33 cellular contexts compared by ENCODE assay signal in the genomic region with DNA sequence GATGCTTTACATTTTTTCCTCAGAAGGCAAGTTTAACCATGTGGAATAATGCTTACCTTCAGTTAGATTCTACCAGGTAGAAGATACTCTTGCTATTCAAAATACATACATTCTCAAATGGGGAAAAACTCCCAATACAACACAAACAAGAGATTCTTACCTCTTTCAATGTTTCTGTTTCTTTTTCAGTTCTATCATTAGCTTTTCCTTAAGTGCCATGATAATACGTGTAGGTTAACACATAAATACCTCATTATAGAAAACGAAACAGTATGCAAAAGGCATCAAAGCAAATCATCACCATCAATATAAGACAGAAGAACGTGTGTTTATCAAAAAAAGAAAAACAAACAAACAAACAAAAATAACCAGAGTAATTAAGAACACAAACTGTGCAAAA.
"Had no signal": no experiment of that assay in that cellular context is flagged by ENCODE, and none has a peak within 500 bp of the region (broad histone marks: within the 10 kb centered on the region; RNA-seq: fewer than 3 reads in every experiment).

No MANE protein-coding gene starts in this region.

- FAIRE-seq: astrocyte, TTC549 had no signal

- H3K36me3 ChIP-seq: adrenal gland, brain microvascular endothelial cell, breast epithelium had no signal

- H3K27ac ChIP-seq: adrenal gland, body of pancreas, brain microvascular endothelial cell, breast epithelium, VCaP had no signal

- DNase-seq: activated B cell treated with CpG ODN at 0.5 μM for 24 hours; activated CD4-positive, alpha-beta memory T cell treated with anti-CD3 and anti-CD28 coated beads for 36 hours; activated CD4-positive, alpha-beta T cell treated with anti-CD3 and anti-CD28 coated beads for 4 hours; activated CD4-positive, alpha-beta T cell treated with anti-CD3 and anti-CD28 coated beads, Interleukin-2, amount 10 ng/mL, durations not matched to agents 24 days and 14 days; activated CD4-positive, alpha-beta T cell treated with anti-CD3 and anti-CD28 coated beads, Interleukin-2, amount 50 U/mL, for 1 hour; activated CD4-positive, alpha-beta T cell treated with anti-CD3 and anti-CD28 coated beads, Interleukin-2, amount 50 U/mL, for 4 hours; activated CD4-positive, CD25-positive, alpha-beta regulatory T cell treated with anti-CD3 and anti-CD28 coated beads, Interleukin-2, amount 50 U/mL, for 72 hours; activated CD8-positive, alpha-beta memory T cell treated with anti-CD3 and anti-CD28 coated beads, Interleukin-2, amount 50 U/mL, for 4 hours; activated CD8-positive, alpha-beta T cell treated with anti-CD3 and anti-CD28 coated beads for 36 hours; activated effector memory CD4-positive, alpha-beta T cell treated with anti-CD3 and anti-CD28 coated beads, Interleukin-2, amount 50 U/mL, for 16 hours; activated gamma-delta T cell treated with Interleukin-2 at 50 U/mL for 16 hours; activated naive CD4-positive, alpha-beta T cell; activated naive CD4-positive, alpha-beta T cell treated with anti-CD3 and anti-CD28 coated beads for 36 hours; activated naive CD4-positive, alpha-beta T cell treated with anti-CD3 and anti-CD28 coated beads, Interleukin-2, amount 50 U/mL, for 16 hours; activated naive CD8-positive, alpha-beta T cell treated with anti-CD3 and anti-CD28 coated beads for 36 hours; activated T-cell treated with anti-CD3 and anti-CD28 coated beads for 4 hours; activated T-cell treated with anti-CD3 and anti-CD28 coated beads, Interleukin-2, amount 50 U/mL, for 1 hour; activated T-cell treated with anti-CD3 and anti-CD28 coated beads, Interleukin-2, amount 50 U/mL, for 4 hours; activated T-cell treated with anti-CD3 and anti-CD28 coated beads, Interleukin-2, amount 50 U/mL, for 72 hours; adrenal gland; amniotic stem cell; aorta; body of pancreas; brain microvascular endothelial cell; central memory CD4-positive, alpha-beta T cell; T-helper 2 cell; T-helper 9 cell had no signal

- ATAC-seq: activated CD8-positive, alpha-beta T cell treated with anti-CD3 and anti-CD28 coated beads for 36 hours; activated naive CD4-positive, alpha-beta T cell treated with anti-CD3 and anti-CD28 coated beads, Interleukin-2, amount 50 U/mL, for 72 hours; activated T-cell treated with anti-CD3 and anti-CD28 coated beads, Interleukin-2, amount 50 U/mL, for 4 hours; activated T-cell treated with anti-CD3 and anti-CD28 coated beads, Interleukin-2, amount 50 U/mL, for 72 hours; activated T-helper 17 cell treated with anti-CD3 and anti-CD28 coated beads, Interleukin-2, amount 50 U/mL, for 72 hours; body of pancreas had no signal

- H3K4me3 ChIP-seq: adrenal gland, body of pancreas, breast epithelium had no signal

- H3K9me3 ChIP-seq: adrenal gland, body of pancreas, breast epithelium had no signal

- H3K4me1 ChIP-seq: adrenal gland, body of pancreas, breast epithelium had no signal

- H3K27me3 ChIP-seq: adrenal gland, body of pancreas, brain microvascular endothelial cell, breast epithelium had no signal
